ENCODE assay signal across 25 cellular contexts in genomic region chr22:48712558-48712957, GRCh38.
DNase-seq lines count a peak whose midpoint lies in the region; ATAC-seq and TF ChIP-seq lines count a peak whose summit lies in the region.
"Had no signal": no experiment of that assay in that cellular context is flagged by ENCODE, and none has a peak within 500 bp of the region (broad histone marks: within the 10 kb centered on the region; RNA-seq: fewer than 3 reads in every experiment).

No MANE protein-coding gene starts in this region.

- H4K8ac ChIP-seq in neuronal stem cell (ENCODE audit: low read depth, low read length), result peak overlapping the region; percentile 96

- no peaks in the 10 kb centered on the region for H3K9me3 ChIP-seq in right atrium auricular region
- H3K9me3 ChIP-seq in neuronal stem cell (replicated peaks in 1 of 2; ENCODE audit: control insufficient read depth in 2 of 2, insufficient read depth in 1 of 2, low read depth in 1 of 2, low read length in 2 of 2), result peaks cover 0 to 6% of the 10 kb centered on the region in 2 donors
- no peaks in the 10 kb centered on the region for H3K9me3 ChIP-seq in upper lobe of right lung
- no peaks in the 10 kb centered on the region for H3K9me3 ChIP-seq in adrenal gland (replicated peaks in 1 of 3)
- H3K9me3 ChIP-seq: BE2C had no signal

- H3K9ac ChIP-seq in neuronal stem cell (ENCODE audit: low read depth, low read length, poor library complexity), result no peak overlapping the region

- H3K14ac ChIP-seq in neuronal stem cell (ENCODE audit: low read length), result peak overlapping the region; percentile 21

- peak; percentile 25 for DNase-seq in Right ventricle myocardium inferior (ENCODE audit: missing footprints)
- no peak for DNase-seq in right atrium auricular region (ENCODE audit: low spot score)
- DNase-seq in dorsolateral prefrontal cortex, result peak in 6 of 10 donors; percentile 9 to 41 (median 22)
- no peak for DNase-seq in neuronal stem cell (ENCODE audit: low spot score)
- DNase-seq in upper lobe of right lung, result peak; percentile 39
- DNase-seq in adrenal gland, result no peak
- DNase-seq in NCI-H146 treated with DMSO at 0.1 percent for 48 hours (lab: John Stamatoyannopoulos, UW; ENCODE audit: unreplicated experiment), result no peak
- DNase-seq in activated T-cell treated with anti-CD3 and anti-CD28 coated beads, Interleukin-2, amount 50 U/mL, for 4 hours, result no peak
- DNase-seq: 8988T; ACHN; BE2C; Calu3; DMS79 treated with DMSO at 0.1 percent for 48 hours; GF-D8; KBM-7; MV-4-11; NCI-H1105; NCI-H1436 treated with DMSO at 0.1 percent for 48 hours; NCI-H1930; NCI-H446 treated with DMSO at 0.1 percent for 48 hours; NCI-H526; NCI-H82; NK-92 treated with Interleukin-12 subunit alpha and Interleukin-12 subunit beta, amount 100 ng/mL, for 24 hours; PC-3; SHP77 had no signal

- intact Hi-C loops in Right ventricle myocardium inferior (cut with DNase I), result no loop called here
- intact Hi-C loops in dorsolateral prefrontal cortex (cut with DNase I), result no loop called here
- intact Hi-C loops in upper lobe of right lung (cut with DNase I), result no loop called here
- intact Hi-C loops in adrenal gland (cut with DNase I), result no loop called here

- no peak overlapping the region for H4K91ac ChIP-seq in neuronal stem cell (ENCODE audit: low read depth, low read length, poor library complexity)

- H2BK15ac ChIP-seq in neuronal stem cell (ENCODE audit: low read length), result peak overlapping the region; percentile 49

- no CpG with 5 or more reads among the region's 10 CpGs for WGBS in neuronal stem cell (ENCODE audit: extremely low coverage in 2 of 2, insufficient read length in 2 of 2, insufficient replicate concordance in 1 of 2), 2 donors
- WGBS in adrenal gland, 4 donors, result 64 to 68% (median 65%) methylated on average over 7 to 10 of the region's 10 CpGs

- no peak overlapping the region for H3K4me2 ChIP-seq in neuronal stem cell (ENCODE audit: insufficient read depth, low read length, poor library complexity, severe bottlenecking)

- H2BK12ac ChIP-seq in neuronal stem cell (ENCODE audit: low read length), result no peak overlapping the region

- no peak overlapping the region for H3K23ac ChIP-seq in neuronal stem cell (ENCODE audit: low read depth, low read length, poor library complexity)

- ATAC-seq in Right ventricle myocardium inferior (no peak), upper lobe of right lung (no peak)
- ATAC-seq in activated T-cell treated with anti-CD3 and anti-CD28 coated beads, Interleukin-2, amount 50 U/mL, for 4 hours, result no peak
- ATAC-seq: PC-3 had no signal

- no peak overlapping the region for H3K4me3 Mint-ChIP-seq in activated T-cell treated with anti-CD3 and anti-CD28 coated beads, Interleukin-2, amount 50 U/mL, for 4 hours

- H3K79me1 ChIP-seq in neuronal stem cell (ENCODE audit: low read depth, low read length), result peaks cover 4% of the 10 kb centered on the region

- H3K9me3 Mint-ChIP-seq in activated T-cell treated with anti-CD3 and anti-CD28 coated beads, Interleukin-2, amount 50 U/mL, for 4 hours, result peaks cover 7% of the 10 kb centered on the region

- no peaks in the 10 kb centered on the region for H3K27me3 ChIP-seq in right atrium auricular region
- no peaks in the 10 kb centered on the region for H3K27me3 ChIP-seq in dorsolateral prefrontal cortex
- no peaks in the 10 kb centered on the region for H3K27me3 ChIP-seq in neuronal stem cell (ENCODE audit: control insufficient read depth in 3 of 3, insufficient read depth in 3 of 3, low read depth in 1 of 3, low read length in 3 of 3)
- no peaks in the 10 kb centered on the region for H3K27me3 ChIP-seq in upper lobe of right lung
- no peaks in the 10 kb centered on the region for H3K27me3 ChIP-seq in adrenal gland
- H3K27me3 ChIP-seq: BE2C had no signal

- H2BK120ac ChIP-seq in neuronal stem cell (ENCODE audit: low read depth, low read length), result no peak overlapping the region

- no peaks in the 10 kb centered on the region for H3K36me3 ChIP-seq in right atrium auricular region
- H3K36me3 ChIP-seq in neuronal stem cell (replicated peaks in 1 of 2; ENCODE audit: control insufficient read depth in 2 of 2, insufficient read depth in 2 of 2, low read length in 2 of 2), result peaks cover 0 to 8% of the 10 kb centered on the region in 2 donors
- H3K36me3 ChIP-seq in upper lobe of right lung, result no peaks in the 10 kb centered on the region
- no peaks in the 10 kb centered on the region for H3K36me3 ChIP-seq in adrenal gland (replicated peaks in 1 of 2)
- H3K36me3 ChIP-seq: BE2C had no signal

- no peak overlapping the region for H3K4ac ChIP-seq in neuronal stem cell (ENCODE audit: low read length)

- H3K4me1 ChIP-seq in right atrium auricular region (no peaks in the 10 kb centered on the region), neuronal stem cell (ENCODE audit: control insufficient read depth in 2 of 2, insufficient read depth in 1 of 2, low read depth in 1 of 2, low read length in 2 of 2) (peaks cover 0 to 5% of the 10 kb centered on the region in 2 donors), upper lobe of right lung (no peaks in the 10 kb centered on the region), adrenal gland (replicated peaks in 1 of 2) (no peaks in the 10 kb centered on the region)
- H3K4me1 ChIP-seq: BE2C had no signal

- H3K18ac ChIP-seq in neuronal stem cell (ENCODE audit: low read length), result peak overlapping the region; percentile 59

- H2BK5ac ChIP-seq in neuronal stem cell (ENCODE audit: low read length), result no peak overlapping the region

- TF ChIP-seq CTCF in right atrium auricular region (IDR thresholded peaks at IDR 0.05), result no peak
- TF ChIP-seq CTCF in dorsolateral prefrontal cortex (IDR thresholded peaks at IDR 0.05 in 54 of 56, conservative IDR thresholded peaks at IDR 0.05 in 2 of 56; ENCODE audit: low read depth in 1 of 56, partially characterized antibody in 56 of 56), result no peak
- TF ChIP-seq CTCF in upper lobe of right lung (IDR thresholded peaks at IDR 0.05), result no peak
- no peak for TF ChIP-seq CTCF in adrenal gland (IDR thresholded peaks at IDR 0.05)

- no peak overlapping the region for H3K4me3 ChIP-seq in right atrium auricular region
- H3K4me3 ChIP-seq in dorsolateral prefrontal cortex, result no peak overlapping the region
- no peak overlapping the region for H3K4me3 ChIP-seq in neuronal stem cell (ENCODE audit: low read length in 2 of 2)
- no peak overlapping the region for H3K4me3 ChIP-seq in upper lobe of right lung
- H3K4me3 ChIP-seq in adrenal gland, result no peak overlapping the region

- H3K4me1 Mint-ChIP-seq in activated T-cell treated with anti-CD3 and anti-CD28 coated beads, Interleukin-2, amount 50 U/mL, for 4 hours (ENCODE audit: low read depth), result no peaks in the 10 kb centered on the region

- no peaks in the 10 kb centered on the region for H3K36me3 Mint-ChIP-seq in activated T-cell treated with anti-CD3 and anti-CD28 coated beads, Interleukin-2, amount 50 U/mL, for 4 hours (ENCODE audit: insufficient read depth)

- H2AFZ ChIP-seq in neuronal stem cell (ENCODE audit: low read length), result no peak overlapping the region

- H3K27me3 Mint-ChIP-seq in activated T-cell treated with anti-CD3 and anti-CD28 coated beads, Interleukin-2, amount 50 U/mL, for 4 hours (ENCODE audit: low read depth), result peaks cover 1% of the 10 kb centered on the region

- H3K27ac ChIP-seq in right atrium auricular region (no peak overlapping the region), dorsolateral prefrontal cortex (no peak overlapping the region), neuronal stem cell (replicated peaks; ENCODE audit: low read length) (no peak overlapping the region), upper lobe of right lung (no peak overlapping the region), adrenal gland (no peak overlapping the region)

- no peak for TF ChIP-seq POLR2A in adrenal gland (IDR thresholded peaks at IDR 0.05)

- no peak overlapping the region for H2AK5ac ChIP-seq in neuronal stem cell (ENCODE audit: low read depth, low read length)

Comparison
In these comparisons a context has a peak if more than half of its experiments do, and no peak if none do; other contexts are left out.
1. DNase-seq: peak in Right ventricle myocardium inferior (single experiment), dorsolateral prefrontal cortex (6 of 10) and upper lobe of right lung (single experiment); none in right atrium auricular region (single experiment), neuronal stem cell (single experiment), adrenal gland (0 of 7), NCI-H146 treated with DMSO at 0.1 percent for 48 hours (single experiment) and activated T-cell treated with anti-CD3 and anti-CD28 coated beads, Interleukin-2, amount 50 U/mL, for 4 hours (single experiment).